ENCODE assay signal across 1 cellular context in the genomic region with DNA sequence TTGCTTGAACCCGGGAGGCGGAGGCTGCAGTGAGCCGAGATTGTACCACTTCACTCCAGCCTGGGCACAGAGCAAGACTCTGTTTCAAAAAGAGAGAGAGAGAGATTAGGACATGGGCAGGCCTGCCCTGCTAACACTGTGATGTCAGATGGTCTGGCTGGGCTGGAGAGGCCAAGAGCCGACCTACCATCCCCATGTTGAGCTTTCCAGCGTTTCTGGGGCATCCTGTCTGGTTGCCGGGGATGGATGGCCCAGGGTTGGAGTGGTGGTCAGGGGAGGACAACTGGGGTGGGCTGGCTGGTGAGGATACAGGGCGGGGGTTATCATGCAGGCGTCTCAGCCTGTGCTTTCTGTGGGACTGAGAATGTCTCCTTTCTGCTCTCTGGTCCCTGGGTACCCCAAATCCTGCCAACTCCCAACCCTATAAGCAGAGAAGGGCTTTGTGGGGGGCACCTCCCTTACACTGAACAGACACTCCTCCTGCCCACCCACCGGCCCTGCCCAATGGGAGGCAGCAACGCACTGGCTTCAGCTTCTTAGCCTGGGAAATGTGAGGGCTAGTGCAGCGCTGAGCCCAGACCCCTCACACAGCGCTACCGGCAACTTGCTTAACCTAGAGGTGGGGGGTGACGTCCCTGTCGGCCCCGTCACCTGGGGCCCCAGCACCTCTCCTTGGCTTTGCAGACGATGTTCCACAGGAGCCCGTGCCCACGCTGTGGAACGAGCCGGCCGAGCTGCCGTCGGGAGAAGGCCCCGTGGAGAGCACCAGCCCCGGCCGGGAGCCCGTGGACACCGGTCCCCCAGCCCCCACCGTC.
A peak's percentile ranks its signal among the peaks of the same experiment; 100 is the strongest.
TF ChIP-seq lines count a peak whose summit lies in the region.

No MANE protein-coding gene starts in this region.

TF ChIP-seq in HepG2, 621 proteins besides CTCF, POLR2A, EP300 and RAD21 (continued from another document and continues in another):
- TF ChIP-seq, protein P1, sequence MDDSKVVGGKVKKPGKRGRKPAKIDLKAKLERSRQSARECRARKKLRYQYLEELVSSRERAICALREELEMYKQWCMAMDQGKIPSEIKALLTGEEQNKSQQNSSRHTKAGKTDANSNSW (CRISPR knock-in tag; IDR thresholded peaks at IDR 0.05; ENCODE audit: borderline replicate concordance) = no peak; the same call in 1 of the 2 replicates
- no peak for TF ChIP-seq TRIM24 (CRISPR knock-in tag; IDR thresholded peaks at IDR 0.05)
- no peak for TF ChIP-seq ZNF615 (CRISPR knock-in tag; IDR thresholded peaks at IDR 0.05; ENCODE audit: borderline replicate concordance)
- TF ChIP-seq MTF2 (CRISPR knock-in tag; IDR thresholded peaks at IDR 0.05; ENCODE audit: borderline replicate concordance) = no peak
- TF ChIP-seq ZNF570 (CRISPR knock-in tag; IDR thresholded peaks at IDR 0.05; ENCODE audit: borderline replicate concordance) = no peak
- no peak for TF ChIP-seq EEA1 (CRISPR knock-in tag; IDR thresholded peaks at IDR 0.05; ENCODE audit: borderline replicate concordance)
- TF ChIP-seq HDAC6 (IDR thresholded peaks at IDR 0.05; ENCODE audit: low read depth, low read length) = no peak
- no peak for TF ChIP-seq ZNF782 (CRISPR knock-in tag; IDR thresholded peaks at IDR 0.05; ENCODE audit: borderline replicate concordance)
- no peak for TF ChIP-seq ZNF337 (CRISPR knock-in tag; IDR thresholded peaks at IDR 0.05; ENCODE audit: borderline replicate concordance, low read depth)
- TF ChIP-seq POLR2AphosphoS5 (IDR thresholded peaks at IDR 0.05; ENCODE audit: low read depth, low read length) = peak; percentile 47; the same call in 1 of the 2 replicates
- no peak for TF ChIP-seq CENPX (CRISPR knock-in tag; IDR thresholded peaks at IDR 0.05)
- TF ChIP-seq, protein P2, sequence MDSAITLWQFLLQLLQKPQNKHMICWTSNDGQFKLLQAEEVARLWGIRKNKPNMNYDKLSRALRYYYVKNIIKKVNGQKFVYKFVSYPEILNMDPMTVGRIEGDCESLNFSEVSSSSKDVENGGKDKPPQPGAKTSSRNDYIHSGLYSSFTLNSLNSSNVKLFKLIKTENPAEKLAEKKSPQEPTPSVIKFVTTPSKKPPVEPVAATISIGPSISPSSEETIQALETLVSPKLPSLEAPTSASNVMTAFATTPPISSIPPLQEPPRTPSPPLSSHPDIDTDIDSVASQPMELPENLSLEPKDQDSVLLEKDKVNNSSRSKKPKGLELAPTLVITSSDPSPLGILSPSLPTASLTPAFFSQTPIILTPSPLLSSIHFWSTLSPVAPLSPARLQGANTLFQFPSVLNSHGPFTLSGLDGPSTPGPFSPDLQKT (CRISPR knock-in tag; IDR thresholded peaks at IDR 0.05; ENCODE audit: borderline replicate concordance) = no peak
- no peak for TF ChIP-seq YEATS2 (CRISPR knock-in tag; IDR thresholded peaks at IDR 0.05; ENCODE audit: borderline replicate concordance)
- 0 out of 2 replicates have a peak, but pooled peaks have one; percentile 48 for TF ChIP-seq ZBTB7A (CRISPR knock-in tag; IDR thresholded peaks at IDR 0.05)
- no peak for TF ChIP-seq WIZ (CRISPR knock-in tag; IDR thresholded peaks at IDR 0.05)
- TF ChIP-seq RAD51 (IDR thresholded peaks at IDR 0.05; ENCODE audit: borderline replicate concordance) = no peak
- peak; percentile 60 for TF ChIP-seq KDM2A (CRISPR knock-in tag; IDR thresholded peaks at IDR 0.05; ENCODE audit: borderline replicate concordance, low read depth)
- peak; percentile 41 for TF ChIP-seq HNRNPLL (IDR thresholded peaks at IDR 0.05; ENCODE audit: low read depth, low read length, poor library complexity, severe bottlenecking)
- TF ChIP-seq, protein P3, sequence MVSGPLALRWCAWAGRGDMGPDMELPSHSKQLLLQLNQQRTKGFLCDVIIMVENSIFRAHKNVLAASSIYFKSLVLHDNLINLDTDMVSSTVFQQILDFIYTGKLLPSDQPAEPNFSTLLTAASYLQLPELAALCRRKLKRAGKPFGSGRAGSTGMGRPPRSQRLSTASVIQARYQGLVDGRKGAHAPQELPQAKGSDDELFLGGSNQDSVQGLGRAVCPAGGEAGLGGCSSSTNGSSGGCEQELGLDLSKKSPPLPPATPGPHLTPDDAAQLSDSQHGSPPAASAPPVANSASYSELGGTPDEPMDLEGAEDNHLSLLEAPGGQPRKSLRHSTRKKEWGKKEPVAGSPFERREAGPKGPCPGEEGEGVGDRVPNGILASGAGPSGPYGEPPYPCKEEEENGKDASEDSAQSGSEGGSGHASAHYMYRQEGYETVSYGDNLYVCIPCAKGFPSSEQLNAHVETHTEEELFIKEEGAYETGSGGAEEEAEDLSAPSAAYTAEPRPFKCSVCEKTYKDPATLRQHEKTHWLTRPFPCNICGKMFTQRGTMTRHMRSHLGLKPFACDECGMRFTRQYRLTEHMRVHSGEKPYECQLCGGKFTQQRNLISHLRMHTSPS (CRISPR knock-in tag; IDR thresholded peaks at IDR 0.05; ENCODE audit: low read depth) = no peak
- TF ChIP-seq REPIN1 (CRISPR knock-in tag; IDR thresholded peaks at IDR 0.05; ENCODE audit: borderline replicate concordance, low read depth) = no peak
- TF ChIP-seq ZNF772 (CRISPR knock-in tag; IDR thresholded peaks at IDR 0.05) = no peak
- TF ChIP-seq, protein P4, sequence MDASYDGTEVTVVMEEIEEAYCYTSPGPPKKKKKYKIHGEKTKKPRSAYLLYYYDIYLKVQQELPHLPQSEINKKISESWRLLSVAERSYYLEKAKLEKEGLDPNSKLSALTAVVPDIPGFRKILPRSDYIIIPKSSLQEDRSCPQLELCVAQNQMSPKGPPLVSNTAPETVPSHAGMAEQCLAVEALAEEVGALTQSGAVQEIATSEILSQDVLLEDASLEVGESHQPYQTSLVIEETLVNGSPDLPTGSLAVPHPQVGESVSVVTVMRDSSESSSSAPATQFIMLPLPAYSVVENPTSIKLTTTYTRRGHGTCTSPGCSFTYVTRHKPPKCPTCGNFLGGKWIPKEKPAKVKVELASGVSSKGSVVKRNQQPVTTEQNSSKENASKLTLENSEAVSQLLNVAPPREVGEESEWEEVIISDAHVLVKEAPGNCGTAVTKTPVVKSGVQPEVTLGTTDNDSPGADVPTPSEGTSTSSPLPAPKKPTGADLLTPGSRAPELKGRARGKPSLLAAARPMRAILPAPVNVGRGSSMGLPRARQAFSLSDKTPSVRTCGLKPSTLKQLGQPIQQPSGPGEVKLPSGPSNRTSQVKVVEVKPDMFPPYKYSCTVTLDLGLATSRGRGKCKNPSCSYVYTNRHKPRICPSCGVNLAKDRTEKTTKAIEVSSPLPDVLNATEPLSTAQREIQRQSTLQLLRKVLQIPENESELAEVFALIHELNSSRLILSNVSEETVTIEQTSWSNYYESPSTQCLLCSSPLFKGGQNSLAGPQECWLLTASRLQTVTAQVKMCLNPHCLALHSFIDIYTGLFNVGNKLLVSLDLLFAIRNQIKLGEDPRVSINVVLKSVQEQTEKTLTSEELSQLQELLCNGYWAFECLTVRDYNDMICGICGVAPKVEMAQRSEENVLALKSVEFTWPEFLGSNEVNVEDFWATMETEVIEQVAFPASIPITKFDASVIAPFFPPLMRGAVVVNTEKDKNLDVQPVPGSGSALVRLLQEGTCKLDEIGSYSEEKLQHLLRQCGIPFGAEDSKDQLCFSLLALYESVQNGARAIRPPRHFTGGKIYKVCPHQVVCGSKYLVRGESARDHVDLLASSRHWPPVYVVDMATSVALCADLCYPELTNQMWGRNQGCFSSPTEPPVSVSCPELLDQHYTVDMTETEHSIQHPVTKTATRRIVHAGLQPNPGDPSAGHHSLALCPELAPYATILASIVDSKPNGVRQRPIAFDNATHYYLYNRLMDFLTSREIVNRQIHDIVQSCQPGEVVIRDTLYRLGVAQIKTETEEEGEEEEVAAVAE (CRISPR knock-in tag; IDR thresholded peaks at IDR 0.05; ENCODE audit: borderline replicate concordance) = no peak
- 0 out of 2 replicates have a peak, but pooled peaks have one; percentile 38 for TF ChIP-seq MEIS2 (CRISPR knock-in tag; IDR thresholded peaks at IDR 0.05)
- 0 out of 2 replicates have a peak, but pooled peaks have one; percentile 28 for TF ChIP-seq ZNF839 (CRISPR knock-in tag; IDR thresholded peaks at IDR 0.05; ENCODE audit: borderline replicate concordance)
- TF ChIP-seq, protein P5, sequence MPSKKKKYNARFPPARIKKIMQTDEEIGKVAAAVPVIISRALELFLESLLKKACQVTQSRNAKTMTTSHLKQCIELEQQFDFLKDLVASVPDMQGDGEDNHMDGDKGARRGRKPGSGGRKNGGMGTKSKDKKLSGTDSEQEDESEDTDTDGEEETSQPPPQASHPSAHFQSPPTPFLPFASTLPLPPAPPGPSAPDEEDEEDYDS (CRISPR knock-in tag; IDR thresholded peaks at IDR 0.05) = peak; percentile 58; the same call in 1 of the 2 replicates
- TF ChIP-seq, protein P6, sequence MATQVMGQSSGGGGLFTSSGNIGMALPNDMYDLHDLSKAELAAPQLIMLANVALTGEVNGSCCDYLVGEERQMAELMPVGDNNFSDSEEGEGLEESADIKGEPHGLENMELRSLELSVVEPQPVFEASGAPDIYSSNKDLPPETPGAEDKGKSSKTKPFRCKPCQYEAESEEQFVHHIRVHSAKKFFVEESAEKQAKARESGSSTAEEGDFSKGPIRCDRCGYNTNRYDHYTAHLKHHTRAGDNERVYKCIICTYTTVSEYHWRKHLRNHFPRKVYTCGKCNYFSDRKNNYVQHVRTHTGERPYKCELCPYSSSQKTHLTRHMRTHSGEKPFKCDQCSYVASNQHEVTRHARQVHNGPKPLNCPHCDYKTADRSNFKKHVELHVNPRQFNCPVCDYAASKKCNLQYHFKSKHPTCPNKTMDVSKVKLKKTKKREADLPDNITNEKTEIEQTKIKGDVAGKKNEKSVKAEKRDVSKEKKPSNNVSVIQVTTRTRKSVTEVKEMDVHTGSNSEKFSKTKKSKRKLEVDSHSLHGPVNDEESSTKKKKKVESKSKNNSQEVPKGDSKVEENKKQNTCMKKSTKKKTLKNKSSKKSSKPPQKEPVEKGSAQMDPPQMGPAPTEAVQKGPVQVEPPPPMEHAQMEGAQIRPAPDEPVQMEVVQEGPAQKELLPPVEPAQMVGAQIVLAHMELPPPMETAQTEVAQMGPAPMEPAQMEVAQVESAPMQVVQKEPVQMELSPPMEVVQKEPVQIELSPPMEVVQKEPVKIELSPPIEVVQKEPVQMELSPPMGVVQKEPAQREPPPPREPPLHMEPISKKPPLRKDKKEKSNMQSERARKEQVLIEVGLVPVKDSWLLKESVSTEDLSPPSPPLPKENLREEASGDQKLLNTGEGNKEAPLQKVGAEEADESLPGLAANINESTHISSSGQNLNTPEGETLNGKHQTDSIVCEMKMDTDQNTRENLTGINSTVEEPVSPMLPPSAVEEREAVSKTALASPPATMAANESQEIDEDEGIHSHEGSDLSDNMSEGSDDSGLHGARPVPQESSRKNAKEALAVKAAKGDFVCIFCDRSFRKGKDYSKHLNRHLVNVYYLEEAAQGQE (IDR thresholded peaks at IDR 0.05; ENCODE audit: borderline replicate concordance in 1 of 2, low read depth in 1 of 2, low read length in 2 of 2) = no peak
- peak; percentile 48; the same call in 1 of the 2 replicates for TF ChIP-seq NFYC (CRISPR knock-in tag; IDR thresholded peaks at IDR 0.05)
- TF ChIP-seq RARA (CRISPR knock-in tag; IDR thresholded peaks at IDR 0.05) = no peak
- no peak for TF ChIP-seq FOXJ3 (CRISPR knock-in tag; IDR thresholded peaks at IDR 0.05; ENCODE audit: borderline replicate concordance)
- TF ChIP-seq, protein P7, sequence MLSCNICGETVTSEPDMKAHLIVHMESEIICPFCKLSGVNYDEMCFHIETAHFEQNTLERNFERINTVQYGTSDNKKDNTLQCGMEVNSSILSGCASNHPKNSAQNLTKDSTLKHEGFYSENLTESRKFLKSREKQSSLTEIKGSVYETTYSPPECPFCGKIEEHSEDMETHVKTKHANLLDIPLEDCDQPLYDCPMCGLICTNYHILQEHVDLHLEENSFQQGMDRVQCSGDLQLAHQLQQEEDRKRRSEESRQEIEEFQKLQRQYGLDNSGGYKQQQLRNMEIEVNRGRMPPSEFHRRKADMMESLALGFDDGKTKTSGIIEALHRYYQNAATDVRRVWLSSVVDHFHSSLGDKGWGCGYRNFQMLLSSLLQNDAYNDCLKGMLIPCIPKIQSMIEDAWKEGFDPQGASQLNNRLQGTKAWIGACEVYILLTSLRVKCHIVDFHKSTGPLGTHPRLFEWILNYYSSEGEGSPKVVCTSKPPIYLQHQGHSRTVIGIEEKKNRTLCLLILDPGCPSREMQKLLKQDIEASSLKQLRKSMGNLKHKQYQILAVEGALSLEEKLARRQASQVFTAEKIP (CRISPR knock-in tag; IDR thresholded peaks at IDR 0.05; ENCODE audit: borderline replicate concordance) = no peak
- TF ChIP-seq, protein P8, sequence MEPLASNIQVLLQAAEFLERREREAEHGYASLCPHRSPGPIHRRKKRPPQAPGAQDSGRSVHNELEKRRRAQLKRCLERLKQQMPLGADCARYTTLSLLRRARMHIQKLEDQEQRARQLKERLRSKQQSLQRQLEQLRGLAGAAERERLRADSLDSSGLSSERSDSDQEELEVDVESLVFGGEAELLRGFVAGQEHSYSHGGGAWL (CRISPR knock-in tag; IDR thresholded peaks at IDR 0.05) = 0 out of 2 replicates have a peak, but pooled peaks have one; percentile 17
- no peak for TF ChIP-seq CREM (IDR thresholded peaks at IDR 0.05)
- no peak for TF ChIP-seq CREM (CRISPR knock-in tag; IDR thresholded peaks at IDR 0.05)
- no peak for TF ChIP-seq ZNF24 (IDR thresholded peaks at IDR 0.05)
- TF ChIP-seq ZNF232 (CRISPR knock-in tag; IDR thresholded peaks at IDR 0.05; ENCODE audit: borderline replicate concordance) = no peak
- TF ChIP-seq, protein P9, sequence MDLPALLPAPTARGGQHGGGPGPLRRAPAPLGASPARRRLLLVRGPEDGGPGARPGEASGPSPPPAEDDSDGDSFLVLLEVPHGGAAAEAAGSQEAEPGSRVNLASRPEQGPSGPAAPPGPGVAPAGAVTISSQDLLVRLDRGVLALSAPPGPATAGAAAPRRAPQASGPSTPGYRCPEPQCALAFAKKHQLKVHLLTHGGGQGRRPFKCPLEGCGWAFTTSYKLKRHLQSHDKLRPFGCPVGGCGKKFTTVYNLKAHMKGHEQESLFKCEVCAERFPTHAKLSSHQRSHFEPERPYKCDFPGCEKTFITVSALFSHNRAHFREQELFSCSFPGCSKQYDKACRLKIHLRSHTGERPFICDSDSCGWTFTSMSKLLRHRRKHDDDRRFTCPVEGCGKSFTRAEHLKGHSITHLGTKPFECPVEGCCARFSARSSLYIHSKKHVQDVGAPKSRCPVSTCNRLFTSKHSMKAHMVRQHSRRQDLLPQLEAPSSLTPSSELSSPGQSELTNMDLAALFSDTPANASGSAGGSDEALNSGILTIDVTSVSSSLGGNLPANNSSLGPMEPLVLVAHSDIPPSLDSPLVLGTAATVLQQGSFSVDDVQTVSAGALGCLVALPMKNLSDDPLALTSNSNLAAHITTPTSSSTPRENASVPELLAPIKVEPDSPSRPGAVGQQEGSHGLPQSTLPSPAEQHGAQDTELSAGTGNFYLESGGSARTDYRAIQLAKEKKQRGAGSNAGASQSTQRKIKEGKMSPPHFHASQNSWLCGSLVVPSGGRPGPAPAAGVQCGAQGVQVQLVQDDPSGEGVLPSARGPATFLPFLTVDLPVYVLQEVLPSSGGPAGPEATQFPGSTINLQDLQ (CRISPR knock-in tag; IDR thresholded peaks at IDR 0.05) = no peak
- peak; percentile 35; the same call in 1 of the 2 replicates for TF ChIP-seq DR1 (CRISPR knock-in tag; IDR thresholded peaks at IDR 0.05)
- no peak for TF ChIP-seq ZFP90 (CRISPR knock-in tag; IDR thresholded peaks at IDR 0.05; ENCODE audit: borderline replicate concordance)
- TF ChIP-seq, protein P10, sequence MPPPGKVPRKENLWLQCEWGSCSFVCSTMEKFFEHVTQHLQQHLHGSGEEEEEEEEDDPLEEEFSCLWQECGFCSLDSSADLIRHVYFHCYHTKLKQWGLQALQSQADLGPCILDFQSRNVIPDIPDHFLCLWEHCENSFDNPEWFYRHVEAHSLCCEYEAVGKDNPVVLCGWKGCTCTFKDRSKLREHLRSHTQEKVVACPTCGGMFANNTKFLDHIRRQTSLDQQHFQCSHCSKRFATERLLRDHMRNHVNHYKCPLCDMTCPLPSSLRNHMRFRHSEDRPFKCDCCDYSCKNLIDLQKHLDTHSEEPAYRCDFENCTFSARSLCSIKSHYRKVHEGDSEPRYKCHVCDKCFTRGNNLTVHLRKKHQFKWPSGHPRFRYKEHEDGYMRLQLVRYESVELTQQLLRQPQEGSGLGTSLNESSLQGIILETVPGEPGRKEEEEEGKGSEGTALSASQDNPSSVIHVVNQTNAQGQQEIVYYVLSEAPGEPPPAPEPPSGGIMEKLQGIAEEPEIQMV (CRISPR knock-in tag; IDR thresholded peaks at IDR 0.05; ENCODE audit: low read depth) = no peak
